In the genomic region with DNA sequence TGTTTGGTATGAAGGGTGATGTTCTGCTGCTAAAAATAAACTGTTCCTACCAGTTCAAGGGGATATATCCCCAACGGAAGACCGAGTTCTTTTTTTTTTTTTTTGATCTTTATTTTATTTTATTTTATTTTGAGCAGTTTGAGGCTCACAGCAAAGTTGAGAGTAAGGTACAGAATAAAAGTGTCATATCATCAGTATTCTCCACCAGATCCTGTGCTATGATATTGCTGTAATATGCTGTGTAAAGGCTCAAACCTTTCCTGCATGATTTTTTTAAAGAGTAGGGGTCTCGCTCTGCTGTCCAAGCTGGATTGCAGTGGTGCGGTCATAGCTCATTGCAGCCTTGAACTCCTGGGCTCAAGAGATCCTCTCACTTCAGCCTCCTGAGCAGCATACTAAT, we compare ENCODE assay signal across 25 cellular contexts. TPM values are rescaled to one million over a fixed set of nuclear protein-coding genes. Genes with fewer than 3 reads are reported as not detected.
DNase-seq lines count a peak whose midpoint lies in the region; ATAC-seq, FAIRE-seq and TF ChIP-seq lines count a peak whose summit lies in the region.
"Had no signal": no experiment of that assay in that cellular context is flagged by ENCODE, and none has a peak within 500 bp of the region (broad histone marks: within the 10 kb centered on the region; RNA-seq: fewer than 3 reads in every experiment).

No MANE protein-coding gene starts in this region.

- CTCF ChIA-PET in activated CD4-positive, alpha-beta T cell treated with anti-CD3 and anti-CD28 coated beads for 36 hours (lab: Charles Lee), result interaction anchor here (0.9 kb wide), 1 partner anchor 77 kb away, joined by 3 read pairs; no protein-coding TSS in a partner anchor
- CTCF ChIA-PET in A549 (lab: Yijun Ruan, JAX), result interaction anchor here (1.5 to 1.8 kb wide), 2 partner anchors 476 to 610 kb away, joined by 4 read pairs; no protein-coding TSS in a partner anchor
- CTCF ChIA-PET in IMR-90 (lab: Yijun Ruan, JAX), result no interaction called here

- H3K4me3 ChIP-seq in A549, result no peak overlapping the region
- H3K4me3 ChIP-seq in IMR-90 (ENCODE audit: insufficient read depth, low read depth, low read length), result no peak overlapping the region
- H3K4me3 ChIP-seq: BLaER1, GM12878 had no signal

- H3K36me3 Mint-ChIP-seq in activated CD4-positive, alpha-beta T cell treated with anti-CD3 and anti-CD28 coated beads, Interleukin-2, amount 10 ng/mL, durations not matched to agents 24 days and 14 days (ENCODE audit: low read depth), result peaks cover 16% of the 10 kb centered on the region
- H3K36me3 Mint-ChIP-seq in activated CD4-positive, alpha-beta T cell treated with anti-CD3 and anti-CD28 coated beads for 36 hours (ENCODE audit: low read depth), result peaks cover 14% of the 10 kb centered on the region

- TF ChIP-seq EP300 in A549 (IDR thresholded peaks at IDR 0.05), result no peak

- intact Hi-C loops in activated CD4-positive, alpha-beta T cell treated with anti-CD3 and anti-CD28 coated beads, Interleukin-2, amount 10 ng/mL, durations not matched to agents 24 days and 14 days (cut with micrococcal nuclease), result loop anchor here (10.0 kb wide), 2 partner anchors 275 to 615 kb away; partner anchors contain the start of genes RASGRF2 and ZCCHC9
- intact Hi-C loops in activated CD4-positive, alpha-beta T cell treated with anti-CD3 and anti-CD28 coated beads for 36 hours (cut with DNase I, micrococcal nuclease), result loop anchor here in 1 of 2 experiments (2.0 to 5.0 kb wide), 3 partner anchors 419 to 508 kb away; no protein-coding TSS in a partner anchor
- intact Hi-C loops in IMR-90 (cut with micrococcal nuclease), result no loop called here

- H4K8ac ChIP-seq in IMR-90 (ENCODE audit: low read depth in 2 of 2, low read length in 2 of 2), result no peak overlapping the region

- no peak overlapping the region for H3K9ac ChIP-seq in IMR-90 (ENCODE audit: low read depth, low read length)
- H3K9ac ChIP-seq: BLaER1 had no signal

- H2BK5ac ChIP-seq in IMR-90 (ENCODE audit: low read depth, low read length, poor library complexity, severe bottlenecking), result no peak overlapping the region

- no peak for FAIRE-seq in A549 (lab: Jason Lieb, UNC)
- FAIRE-seq: GM12878, GM19239 had no signal

- no peaks in the 10 kb centered on the region for H3K9me1 ChIP-seq in IMR-90 (ENCODE audit: insufficient read depth, low read length)

- H4K91ac ChIP-seq in IMR-90 (ENCODE audit: insufficient read depth, low read depth, low read length), result no peak overlapping the region

- no peak overlapping the region for H3K14ac ChIP-seq in IMR-90 (replicated peaks; ENCODE audit: low read depth, low read length)

- H2BK15ac ChIP-seq in IMR-90 (ENCODE audit: low read depth, low read length), result no peak overlapping the region

- H2BK20ac ChIP-seq in IMR-90 (ENCODE audit: low read depth, low read length), result no peak overlapping the region

- H3K9me3 ChIP-seq in A549 (no peaks in the 10 kb centered on the region), IMR-90 (ENCODE audit: control insufficient read depth, insufficient read depth, low read length) (no peaks in the 10 kb centered on the region)
- H3K9me3 ChIP-seq: BE2C, BLaER1 had no signal

- no peak overlapping the region for H2AFZ ChIP-seq in IMR-90 (replicated peaks; ENCODE audit: low read length, poor library complexity)

- H3K9me3 Mint-ChIP-seq in activated CD4-positive, alpha-beta T cell treated with anti-CD3 and anti-CD28 coated beads, Interleukin-2, amount 10 ng/mL, durations not matched to agents 24 days and 14 days, result no peaks in the 10 kb centered on the region
- no peaks in the 10 kb centered on the region for H3K9me3 Mint-ChIP-seq in activated CD4-positive, alpha-beta T cell treated with anti-CD3 and anti-CD28 coated beads for 36 hours (ENCODE audit: low read depth)
- H3K9me3 Mint-ChIP-seq: CD14-positive monocyte; CD4-positive, alpha-beta memory T cell; CD4-positive, CD25-positive, alpha-beta regulatory T cell; CD8-positive, alpha-beta memory T cell had no signal

- no peak overlapping the region for H2AK9ac ChIP-seq in IMR-90 (replicated peaks; ENCODE audit: low read depth, low read length, poor library complexity)

- no peak overlapping the region for H4K5ac ChIP-seq in IMR-90 (ENCODE audit: low read depth, low read length)

- BruUV-seq in IMR-90 (replicated peaks; lab: Mats Ljungman, UMichigan), result no TSS peak

- no peak for ATAC-seq in activated CD4-positive, alpha-beta T cell treated with anti-CD3 and anti-CD28 coated beads for 36 hours
- no peak for ATAC-seq in A549
- ATAC-seq in IMR-90 (ENCODE audit: low read depth), result no peak
- ATAC-seq: GM12878 had no signal

- in situ Hi-C loops in IMR-90 (cut with MboI; ENCODE audit: low sequenced_read_pairs), result loop anchor here (10.0 kb wide), 2 partner anchors 505 to 605 kb away; no protein-coding TSS in a partner anchor

- H3K4me1 Mint-ChIP-seq in activated CD4-positive, alpha-beta T cell treated with anti-CD3 and anti-CD28 coated beads, Interleukin-2, amount 10 ng/mL, durations not matched to agents 24 days and 14 days, result peaks cover 18% of the 10 kb centered on the region
- peaks cover 15% of the 10 kb centered on the region for H3K4me1 Mint-ChIP-seq in activated CD4-positive, alpha-beta T cell treated with anti-CD3 and anti-CD28 coated beads for 36 hours
- H3K4me1 Mint-ChIP-seq: CD14-positive monocyte had no signal

- no peaks in the 10 kb centered on the region for H3K27me3 Mint-ChIP-seq in activated CD4-positive, alpha-beta T cell treated with anti-CD3 and anti-CD28 coated beads, Interleukin-2, amount 10 ng/mL, durations not matched to agents 24 days and 14 days
- no peaks in the 10 kb centered on the region for H3K27me3 Mint-ChIP-seq in activated CD4-positive, alpha-beta T cell treated with anti-CD3 and anti-CD28 coated beads for 36 hours
- H3K27me3 Mint-ChIP-seq: CD4-positive, alpha-beta memory T cell; CD4-positive, CD25-positive, alpha-beta regulatory T cell; CD8-positive, alpha-beta memory T cell had no signal

- H2BK120ac ChIP-seq in IMR-90 (ENCODE audit: low read depth, low read length), result no peak overlapping the region

- H3K4ac ChIP-seq in IMR-90 (ENCODE audit: low read depth, low read length), result no peak overlapping the region

- no peak overlapping the region for H3K4me3 Mint-ChIP-seq in activated CD4-positive, alpha-beta T cell treated with anti-CD3 and anti-CD28 coated beads, Interleukin-2, amount 10 ng/mL, durations not matched to agents 24 days and 14 days
- H3K4me3 Mint-ChIP-seq in activated CD4-positive, alpha-beta T cell treated with anti-CD3 and anti-CD28 coated beads for 36 hours, result no peak overlapping the region
- H3K4me3 Mint-ChIP-seq: CD14-positive monocyte; CD4-positive, CD25-positive, alpha-beta regulatory T cell had no signal

- H3K27me3 ChIP-seq in IMR-90 (ENCODE audit: control insufficient read depth, insufficient read depth, low read length), result no peaks in the 10 kb centered on the region
- H3K27me3 ChIP-seq: BE2C, BLaER1 had no signal

- no peak for TF ChIP-seq RAD21 in A549 (conservative IDR thresholded peaks at IDR 0.05 in 1 of 2, IDR thresholded peaks at IDR 0.05 in 1 of 2)
- TF ChIP-seq RAD21 in IMR-90 (IDR thresholded peaks at IDR 0.05; ENCODE audit: low read length), result no peak

- H3K56ac ChIP-seq in IMR-90 (ENCODE audit: extremely low read depth, insufficient read depth, low read length), result no peak overlapping the region

- no peaks in the 10 kb centered on the region for H3K36me3 ChIP-seq in IMR-90 (ENCODE audit: control insufficient read depth, insufficient read depth, low read length)
- H3K36me3 ChIP-seq: BE2C had no signal

- no peak overlapping the region for H3K4me2 ChIP-seq in A549
- no peak overlapping the region for H3K4me2 ChIP-seq in IMR-90 (ENCODE audit: low read depth, low read length)
- H3K4me2 ChIP-seq: BLaER1 had no signal

- no peak overlapping the region for H3K27ac ChIP-seq in A549
- H3K27ac ChIP-seq in IMR-90 (ENCODE audit: insufficient read depth, low read length), result no peak overlapping the region
- H3K27ac ChIP-seq: 22Rv1, BLaER1 had no signal

- no peaks in the 10 kb centered on the region for H3K4me1 ChIP-seq in A549
- peaks cover 2% of the 10 kb centered on the region; the same call in 1 of the 2 replicates for H3K4me1 ChIP-seq in IMR-90 (ENCODE audit: control insufficient read depth, insufficient read depth, low read length)
- H3K4me1 ChIP-seq: BE2C had no signal

- no peak overlapping the region for H3K18ac ChIP-seq in IMR-90 (ENCODE audit: low read depth, low read length)

- no peak for TF ChIP-seq CTCF in A549 (IDR thresholded peaks at IDR 0.05)
- TF ChIP-seq CTCF in IMR-90 (conservative IDR thresholded peaks at IDR 0.05; ENCODE audit: low read depth, low read length), result no peak

- 87% methylated on average over 4 of the region's 4 CpGs for WGBS in A549 (ENCODE audit: missing lambda C conversion rate)
- no CpG with 5 or more reads among the region's 4 CpGs for WGBS in IMR-90 (ENCODE audit: extremely low coverage in 2 of 2, insufficient read length in 1 of 2), 2 experiments

- no peaks in the 10 kb centered on the region for H4K20me1 ChIP-seq in IMR-90 (ENCODE audit: insufficient read depth, low read length)
- H4K20me1 ChIP-seq: BLaER1 had no signal

- H3K79me1 ChIP-seq in IMR-90 (ENCODE audit: low read depth in 1 of 2, low read length in 2 of 2), result peaks cover 10 to 15% of the 10 kb centered on the region in 2 experiments; a peak in 3 of 4 replicates

- dilution Hi-C loops in IMR-90 (cut with HindIII; ENCODE audit: low sequenced_read_pairs, unreplicated experiment), result no loop called here

- POLR2A ChIA-PET in activated CD4-positive, alpha-beta T cell treated with anti-CD3 and anti-CD28 coated beads for 36 hours (lab: Charles Lee), result no interaction called here
- POLR2A ChIA-PET in A549 (lab: Yijun Ruan, JAX) (no interaction called here), IMR-90 (lab: Charles Lee; ENCODE audit: unreplicated experiment) (no interaction called here)

- no peak overlapping the region for H2AK5ac ChIP-seq in IMR-90 (ENCODE audit: low read depth, low read length)

- peak; percentile 34 for DNase-seq in activated CD4-positive, alpha-beta T cell treated with anti-CD3 and anti-CD28 coated beads, Interleukin-2, amount 10 ng/mL, durations not matched to agents 24 days and 14 days
- DNase-seq in activated CD4-positive, alpha-beta T cell treated with anti-CD3 and anti-CD28 coated beads for 36 hours, result no peak
- no peak for DNase-seq in A549 (ENCODE audit: low read depth in 1 of 2, low spot score in 1 of 2)
- DNase-seq in IMR-90, result no peak
- no peak for DNase-seq in NCI-H187 treated with DMSO at 0.1 percent for 48 hours (lab: John Stamatoyannopoulos, UW)
- no peak for DNase-seq in T-helper 1 cell
- DNase-seq: ACHN; BE2C; C1 segment of cervical spinal cord; CD4-positive, alpha-beta memory T cell; CD4-positive, CD25-positive, alpha-beta regulatory T cell; CD8-positive, alpha-beta memory T cell; COR-L47; DMS 273 treated with DMSO at 0.1 percent for 48 hours; DMS153; DMS53; DMS79; DND-41; EL; GDM1 had no signal

- no peak overlapping the region for H3K23ac ChIP-seq in IMR-90 (ENCODE audit: low read depth, low read length)

- no peak for TF ChIP-seq POLR2A in A549 (IDR thresholded peaks at IDR 0.05; ENCODE audit: low read length)
- no peak for TF ChIP-seq POLR2A in IMR-90 (IDR thresholded peaks at IDR 0.05; ENCODE audit: low read depth, low read length)

- H3K27ac Mint-ChIP-seq in activated CD4-positive, alpha-beta T cell treated with anti-CD3 and anti-CD28 coated beads, Interleukin-2, amount 10 ng/mL, durations not matched to agents 24 days and 14 days, result no peak overlapping the region
- no peak overlapping the region for H3K27ac Mint-ChIP-seq in activated CD4-positive, alpha-beta T cell treated with anti-CD3 and anti-CD28 coated beads for 36 hours

RNA-seq across cellular contexts. Expression of gene DHFR, which starts 34.8 kb away (rescaled TPM):
- 66.5 and 73.4 TPM in 2 replicates for total RNA-seq in activated CD4-positive, alpha-beta T cell treated with anti-CD3 and anti-CD28 coated beads, Interleukin-2, amount 10 ng/mL, durations not matched to agents 24 days and 14 days
- total RNA-seq in activated CD4-positive, alpha-beta T cell treated with anti-CD3 and anti-CD28 coated beads for 36 hours, result 100 to 1,000 TPM; 105 to 107 TPM
- polyA plus RNA-seq in A549 (2011; rRNA removed) (44.3 and 61.3 TPM in 2 replicates), A549 (2017; fragmentation: RNase III; extraction: RNeasy Plus Mini Kit Qiagen cat#74134 plus additional on column Dnase treatment) (87.0 to 99.4 TPM (median 91.1 TPM) in 3 replicates), IMR-90 (2012; rRNA removed) (16.5 and 20.6 TPM in 2 replicates)
- 35.0 and 39.0 TPM in 2 replicates for polyA plus RNA-seq in A549 (2012; cell fraction: cytosol; rRNA removed)
- 12.8 and 19.0 TPM in 2 replicates for polyA plus RNA-seq in A549 (2012; cell fraction: nucleus; rRNA removed)
- polyA minus RNA-seq in A549 (2011; rRNA and poly(A)+ RNA removed), result 25.1 and 40.2 TPM in 2 replicates
- 29.4 and 44.4 TPM in 2 replicates for total RNA-seq in IMR-90 (2012; rRNA removed)
- polyA plus RNA-seq in IMR-90 (2012; cell fraction: cytosol; rRNA removed), result 4.5 and 4.8 TPM in 2 replicates
- polyA plus RNA-seq in IMR-90 (2012; cell fraction: nucleus; rRNA removed; ENCODE audit: low replicate concordance), result 2.6 and 8.7 TPM in 2 replicates

RNA-seq across cellular contexts. Expression of gene MSH3, which starts 35.2 kb away (rescaled TPM):
- 21.0 and 21.1 TPM in 2 replicates for total RNA-seq in activated CD4-positive, alpha-beta T cell treated with anti-CD3 and anti-CD28 coated beads, Interleukin-2, amount 10 ng/mL, durations not matched to agents 24 days and 14 days
- total RNA-seq in activated CD4-positive, alpha-beta T cell treated with anti-CD3 and anti-CD28 coated beads for 36 hours, result 10 to 100 TPM; 25.6 to 27.1 TPM
- 11.0 and 13.1 TPM in 2 replicates for polyA plus RNA-seq in A549 (2011; rRNA removed)
- polyA plus RNA-seq in A549 (2012; cell fraction: cytosol; rRNA removed), result 2.4 and 2.8 TPM in 2 replicates
- polyA plus RNA-seq in A549 (2012; cell fraction: nucleus; rRNA removed), result 1.0 and 1.6 TPM in 2 replicates
- polyA plus RNA-seq in A549 (2017; fragmentation: RNase III; extraction: RNeasy Plus Mini Kit Qiagen cat#74134 plus additional on column Dnase treatment), result 9.0 to 9.3 TPM (median 9.3 TPM) in 3 replicates
- polyA minus RNA-seq in A549 (2011; rRNA and poly(A)+ RNA removed), result 8.1 and 8.5 TPM in 2 replicates
- total RNA-seq in IMR-90 (2012; rRNA removed), result 13.3 and 16.9 TPM in 2 replicates
- polyA plus RNA-seq in IMR-90 (2012; rRNA removed), result 3.8 and 4.6 TPM in 2 replicates
- polyA plus RNA-seq in IMR-90 (2012; cell fraction: cytosol; rRNA removed), result 0.92 and 1.1 TPM in 2 replicates
- polyA plus RNA-seq in IMR-90 (2012; cell fraction: nucleus; rRNA removed; ENCODE audit: low replicate concordance), result 0.32 and 2.5 TPM in 2 replicates
